In genomic region chr5:118270506-118270905, GRCh38 we compare ENCODE assay signal across 16 cellular contexts.
A peak's percentile ranks its signal among the peaks of the same experiment; 100 is the strongest.
DNase-seq lines count a peak whose midpoint lies in the region; ATAC-seq and TF ChIP-seq lines count a peak whose summit lies in the region.
"Had no signal": no experiment of that assay in that cellular context is flagged by ENCODE, and none has a peak within 500 bp of the region (broad histone marks: within the 10 kb centered on the region; RNA-seq: fewer than 3 reads in every experiment).

No MANE protein-coding gene starts in this region.

- intact Hi-C loops in sciatic nerve (cut with DNase I), result no loop called here

- DNase-seq in NCI-H446 treated with DMSO at 0.1 percent for 48 hours (lab: John Stamatoyannopoulos, UW) (peak; percentile 11), fibroblast of peridontal ligament (ENCODE audit: extremely low read depth) (peak; percentile 6), sciatic nerve (ENCODE audit: low spot score) (no peak), chondrocyte (ENCODE audit: low spot score) (no peak)
- DNase-seq: C1 segment of cervical spinal cord; Caco-2; CD4-positive, CD25-positive, alpha-beta regulatory T cell; CD8-positive, alpha-beta T cell; DMS153; DND-41; H9 had no signal

- no peaks in the 10 kb centered on the region for H3K27me3 Mint-ChIP-seq in chondrocyte (ENCODE audit: low read depth)
- H3K27me3 Mint-ChIP-seq: CD4-positive, CD25-positive, alpha-beta regulatory T cell had no signal

- TF ChIP-seq CTCF in chondrocyte (IDR thresholded peaks at IDR 0.05), result no peak

- H3K4me1 Mint-ChIP-seq in chondrocyte (ENCODE audit: low read depth), result no peaks in the 10 kb centered on the region
- H3K4me1 Mint-ChIP-seq: CD4-positive, CD25-positive, alpha-beta regulatory T cell; GM23338; H9 had no signal

- H3K27ac Mint-ChIP-seq in chondrocyte (ENCODE audit: unreplicated experiment), result no peak overlapping the region
- H3K27ac Mint-ChIP-seq: CD4-positive, CD25-positive, alpha-beta regulatory T cell; CD8-positive, alpha-beta T cell; GM23338; H9 had no signal

- peaks cover 13% of the 10 kb centered on the region for H3K9me3 Mint-ChIP-seq in chondrocyte (ENCODE audit: low read depth)

- no peak overlapping the region for H3K4me3 Mint-ChIP-seq in chondrocyte (ENCODE audit: unreplicated experiment)
- H3K4me3 Mint-ChIP-seq: CD4-positive, CD25-positive, alpha-beta regulatory T cell; CD8-positive, alpha-beta T cell; GM23338; H9 had no signal

- H3K36me3 Mint-ChIP-seq in chondrocyte (ENCODE audit: low read depth), result peaks cover 1% of the 10 kb centered on the region
- H3K36me3 Mint-ChIP-seq: CD4-positive, CD25-positive, alpha-beta regulatory T cell; CD8-positive, alpha-beta T cell had no signal

- ATAC-seq in sciatic nerve (peak; percentile 84), HG03108 (IDR thresholded peaks at IDR 0.05; ENCODE audit: unreplicated experiment) (no peak), GM21737 (IDR thresholded peaks at IDR 0.05; ENCODE audit: unreplicated experiment) (no peak)
- ATAC-seq: CD8-positive, alpha-beta T cell; GM12878; GM23338; HCT116 had no signal

Comparison
In these comparisons a context has a peak if more than half of its experiments do, and no peak if none do; other contexts are left out.
1. DNase-seq: peak in NCI-H446 treated with DMSO at 0.1 percent for 48 hours (single experiment) and fibroblast of peridontal ligament (single experiment); none in sciatic nerve (single experiment) and chondrocyte (single experiment).